8 cellular contexts compared by ENCODE assay signal in genomic region chr11:65479184-65480145, GRCh38. TPM values are rescaled to one million over a fixed set of nuclear protein-coding genes. Genes with fewer than 3 reads are reported as not detected.
DNase-seq lines count a peak whose midpoint lies in the region; ATAC-seq and TF ChIP-seq lines count a peak whose summit lies in the region.

No MANE protein-coding gene starts in this region.

- H3K36me3 ChIP-seq in neural cell (ENCODE audit: insufficient read depth, low read length) = no peaks in the 10 kb centered on the region
- no peaks in the 10 kb centered on the region for H3K36me3 ChIP-seq in Karpas-422 (ENCODE audit: insufficient read depth, low read length)

- peak; percentile 0 for ATAC-seq in esophagus mucosa
- no peak for ATAC-seq in activated CD8-positive, alpha-beta memory T cell treated with anti-CD3 and anti-CD28 coated beads, Interleukin-2, amount 10 ng/mL, durations not matched to agents 7 days and 5 days

- no peaks in the 10 kb centered on the region for H3K9me3 Mint-ChIP-seq in T-helper 2 cell treated with Interferon-gamma antibody and Interleukin-4, amounts not matched to agents 5 μg/mL and 100 μg/mL, for 36 hours
- H3K9me3 Mint-ChIP-seq in activated CD8-positive, alpha-beta memory T cell treated with anti-CD3 and anti-CD28 coated beads, Interleukin-2, amount 10 ng/mL, durations not matched to agents 7 days and 5 days (ENCODE audit: low read depth) = no peaks in the 10 kb centered on the region

- peak overlapping the region; percentile 46 for H3K27ac Mint-ChIP-seq in T-helper 2 cell treated with Interferon-gamma antibody and Interleukin-4, amounts not matched to agents 5 μg/mL and 100 μg/mL, for 36 hours
- no peak overlapping the region for H3K27ac Mint-ChIP-seq in activated CD8-positive, alpha-beta memory T cell treated with anti-CD3 and anti-CD28 coated beads, Interleukin-2, amount 10 ng/mL, durations not matched to agents 7 days and 5 days

- peaks cover 19% of the 10 kb centered on the region for H3K4me1 ChIP-seq in Karpas-422 (ENCODE audit: low read length)

- H3K9me3 ChIP-seq in neural cell (ENCODE audit: low read length) (no peaks in the 10 kb centered on the region), Karpas-422 (ENCODE audit: low read length) (no peaks in the 10 kb centered on the region)

- no peaks in the 10 kb centered on the region for H3F3A ChIP-seq in neural cell (ENCODE audit: insufficient read depth, low read length, poor library complexity, severe bottlenecking)

- H3K4me1 Mint-ChIP-seq in T-helper 2 cell treated with Interferon-gamma antibody and Interleukin-4, amounts not matched to agents 5 μg/mL and 100 μg/mL, for 36 hours (ENCODE audit: low read depth) = peaks cover 18% of the 10 kb centered on the region
- peaks cover 20% of the 10 kb centered on the region for H3K4me1 Mint-ChIP-seq in activated CD8-positive, alpha-beta memory T cell treated with anti-CD3 and anti-CD28 coated beads, Interleukin-2, amount 10 ng/mL, durations not matched to agents 7 days and 5 days

- H4K20me1 ChIP-seq in neural cell (ENCODE audit: insufficient read depth) = no peaks in the 10 kb centered on the region
- H4K20me1 ChIP-seq in Karpas-422 (ENCODE audit: insufficient read depth, low read depth, low read length) = no peaks in the 10 kb centered on the region

- no peak for TF ChIP-seq EP300 in neural cell (conservative IDR thresholded peaks at IDR 0.05; ENCODE audit: poor library complexity, severe bottlenecking)

- no peaks in the 10 kb centered on the region for H3K36me3 Mint-ChIP-seq in T-helper 2 cell treated with Interferon-gamma antibody and Interleukin-4, amounts not matched to agents 5 μg/mL and 100 μg/mL, for 36 hours (ENCODE audit: low read depth)
- peaks cover 3% of the 10 kb centered on the region for H3K36me3 Mint-ChIP-seq in activated CD8-positive, alpha-beta memory T cell treated with anti-CD3 and anti-CD28 coated beads, Interleukin-2, amount 10 ng/mL, durations not matched to agents 7 days and 5 days

- no peak for DNase-seq in T-helper 2 cell treated with Interferon-gamma antibody and Interleukin-4, amounts not matched to agents 5 μg/mL and 100 μg/mL, for 36 hours (ENCODE audit: low spot score)
- DNase-seq in T-helper 2 cell = no peak
- DNase-seq in RWPE1 (ENCODE audit: low spot score) = no peak
- no peak for DNase-seq in Karpas-422
- DNase-seq in activated CD8-positive, alpha-beta memory T cell treated with anti-CD3 and anti-CD28 coated beads, Interleukin-2, amount 10 ng/mL, durations not matched to agents 7 days and 5 days = no peak
- DNase-seq in NCI-H748 treated with DMSO at 0.1 percent for 48 hours (lab: John Stamatoyannopoulos, UW) = no peak

- H3K4me3 ChIP-seq in neural cell (ENCODE audit: low read length) (no peak overlapping the region), Karpas-422 (ENCODE audit: low read length) (no peak overlapping the region)

- POLR2A ChIA-PET in RWPE1 (lab: Yijun Ruan, JAX; ENCODE audit: low non-redundant PET) = interaction anchor here (0.7 to 2.4 kb wide), 5 partner anchors 14 to 24 kb away, joined by 3 to 17 read pairs (median 3); no protein-coding TSS in a partner anchor

- H3K9ac ChIP-seq in neural cell (ENCODE audit: low read length) = no peak overlapping the region
- H3K9ac ChIP-seq in Karpas-422 (ENCODE audit: low read length) = no peak overlapping the region

- peak overlapping the region; percentile 12 for H3K4me3 Mint-ChIP-seq in T-helper 2 cell treated with Interferon-gamma antibody and Interleukin-4, amounts not matched to agents 5 μg/mL and 100 μg/mL, for 36 hours
- no peak overlapping the region for H3K4me3 Mint-ChIP-seq in activated CD8-positive, alpha-beta memory T cell treated with anti-CD3 and anti-CD28 coated beads, Interleukin-2, amount 10 ng/mL, durations not matched to agents 7 days and 5 days

- no peak for TF ChIP-seq RAD21 in neural cell (conservative IDR thresholded peaks at IDR 0.05)

- H3K79me2 ChIP-seq in neural cell (replicated peaks; ENCODE audit: insufficient read depth, low read length) (peaks cover 65% of the 10 kb centered on the region), Karpas-422 (ENCODE audit: low read length) (peaks cover 9% of the 10 kb centered on the region; the same call in 1 of the 2 replicates)

- H2AFZ ChIP-seq in neural cell (ENCODE audit: low read depth, low read length) (no peak overlapping the region), Karpas-422 (ENCODE audit: low read length) (no peak overlapping the region)

- no peak; the same call in 1 of the 2 replicates for TF ChIP-seq CTCF in RWPE1 (conservative IDR thresholded peaks at IDR 0.05; ENCODE audit: low read depth)
- peak; percentile 19 for TF ChIP-seq CTCF in neural cell (IDR thresholded peaks at IDR 0.05; ENCODE audit: poor library complexity, severe bottlenecking)

- peaks cover 4% of the 10 kb centered on the region for H3K27me3 Mint-ChIP-seq in T-helper 2 cell treated with Interferon-gamma antibody and Interleukin-4, amounts not matched to agents 5 μg/mL and 100 μg/mL, for 36 hours (ENCODE audit: low read depth)
- peaks cover 5% of the 10 kb centered on the region for H3K27me3 Mint-ChIP-seq in activated CD8-positive, alpha-beta memory T cell treated with anti-CD3 and anti-CD28 coated beads, Interleukin-2, amount 10 ng/mL, durations not matched to agents 7 days and 5 days

- no peaks in the 10 kb centered on the region for H3K27me3 ChIP-seq in neural cell (ENCODE audit: insufficient read depth, low read depth, low read length)
- no peaks in the 10 kb centered on the region for H3K27me3 ChIP-seq in Karpas-422 (ENCODE audit: low read length)

- H3K9me2 ChIP-seq in neural cell (ENCODE audit: insufficient read depth, low read length) = no peaks in the 10 kb centered on the region
- no peaks in the 10 kb centered on the region for H3K9me2 ChIP-seq in Karpas-422 (replicated peaks; ENCODE audit: insufficient read depth, low read length)

- CTCF ChIA-PET in RWPE1 (lab: Yijun Ruan, JAX) = interaction anchor here (0.7 to 1.2 kb wide), 3 partner anchors 12 to 20 kb away, joined by 3 to 4 read pairs (median 3); no protein-coding TSS in a partner anchor
- CTCF ChIA-PET in activated CD8-positive, alpha-beta memory T cell treated with anti-CD3 and anti-CD28 coated beads, Interleukin-2, amount 10 ng/mL, durations not matched to agents 7 days and 5 days (lab: Charles Lee) = interaction anchor here (1.2 to 8.4 kb wide), 8 partner anchors 8 to 87 kb away, joined by 3 to 102 read pairs (median 18); partner anchors contain the start of gene MALAT1

- peak overlapping the region; percentile 99 for H3K27ac ChIP-seq in RWPE1
- peak overlapping the region; percentile 25 for H3K27ac ChIP-seq in neural cell (ENCODE audit: low read length)
- no peak overlapping the region for H3K27ac ChIP-seq in Karpas-422 (ENCODE audit: low read length)

- H3K4me2 ChIP-seq in neural cell (ENCODE audit: low read length) = no peak overlapping the region
- H3K4me2 ChIP-seq in Karpas-422 (ENCODE audit: low read depth, low read length, poor library complexity, severe bottlenecking) = no peak overlapping the region

TF ChIP-seq in neural cell, 6 proteins besides CTCF, POLR2A, EP300 and RAD21:
- TF ChIP-seq EZH2 (IDR thresholded peaks at IDR 0.05; ENCODE audit: borderline replicate concordance, insufficient read depth, low read length, poor library complexity, severe bottlenecking) (no peak), TAF1 (IDR thresholded peaks at IDR 0.05; ENCODE audit: low read depth) (no peak), REST (IDR thresholded peaks at IDR 0.05; ENCODE audit: borderline replicate concordance) (no peak), SMC3 (conservative IDR thresholded peaks at IDR 0.05; ENCODE audit: poor library complexity) (no peak), MXI1 (conservative IDR thresholded peaks at IDR 0.05; ENCODE audit: poor library complexity, severe bottlenecking) (no peak), POLR2AphosphoS5 (IDR thresholded peaks at IDR 0.05) (no peak)

RNA-seq across cellular contexts. Expression of gene MALAT1, which starts 19.4 kb away (rescaled TPM):
- 4,086 TPM for total RNA-seq in esophagus mucosa
- 1,383 and 1,630 TPM in 2 replicates for polyA plus RNA-seq in neural cell
- polyA minus RNA-seq in neural cell = 48,171 and 65,838 TPM in 2 replicates
- total RNA-seq in Karpas-422 (2014; rRNA removed; shearing (Covaris generic); ENCODE audit: low replicate concordance) = 3,783 and 4,167 TPM in 2 replicates
- total RNA-seq in activated CD8-positive, alpha-beta memory T cell treated with anti-CD3 and anti-CD28 coated beads, Interleukin-2, amount 10 ng/mL, durations not matched to agents 7 days and 5 days = 1,000 to 10,000 TPM; 4,026 to 5,234 TPM

RNA-seq across cellular contexts. Expression of gene SCYL1, which starts 45.4 kb away (rescaled TPM):
- total RNA-seq in esophagus mucosa = 36.7 TPM
- 48.3 and 56.2 TPM in 2 replicates for polyA plus RNA-seq in neural cell
- polyA minus RNA-seq in neural cell = 35.3 and 55.3 TPM in 2 replicates
- total RNA-seq in Karpas-422 (2014; rRNA removed; shearing (Covaris generic); ENCODE audit: low replicate concordance) = 39.1 and 79.0 TPM in 2 replicates
- 10 to 100 TPM; 68.0 to 76.7 TPM for total RNA-seq in activated CD8-positive, alpha-beta memory T cell treated with anti-CD3 and anti-CD28 coated beads, Interleukin-2, amount 10 ng/mL, durations not matched to agents 7 days and 5 days

RNA-seq across cellular contexts. Expression of gene NEAT1, which starts 56.9 kb away (rescaled TPM):
- total RNA-seq in esophagus mucosa = 389 TPM
- polyA plus RNA-seq in neural cell = 2.6 and 4.2 TPM in 2 replicates
- 0.97 and 1.5 TPM in 2 replicates for polyA minus RNA-seq in neural cell
- 36.5 and 74.7 TPM in 2 replicates for total RNA-seq in Karpas-422 (2014; rRNA removed; shearing (Covaris generic); ENCODE audit: low replicate concordance)
- total RNA-seq in activated CD8-positive, alpha-beta memory T cell treated with anti-CD3 and anti-CD28 coated beads, Interleukin-2, amount 10 ng/mL, durations not matched to agents 7 days and 5 days = 100 to 1,000 TPM; 525 to 618 TPM
